16 cellular contexts compared by ENCODE assay signal in genomic region chr3:152295834-152296233, GRCh38. TPM values are rescaled to one million over a fixed set of nuclear protein-coding genes. Genes with fewer than 3 reads are reported as not detected.
DNase-seq lines count a peak whose midpoint lies in the region; ATAC-seq and TF ChIP-seq lines count a peak whose summit lies in the region.
"Had no signal": no experiment of that assay in that cellular context is flagged by ENCODE, and none has a peak within 500 bp of the region (broad histone marks: within the 10 kb centered on the region; RNA-seq: fewer than 3 reads in every experiment).

No MANE protein-coding gene starts in this region.

- no peaks in the 10 kb centered on the region for H3K27me3 ChIP-seq in mucosa of rectum (ENCODE audit: control insufficient read depth in 2 of 2, insufficient read depth in 2 of 2, low read length in 2 of 2)
- no peaks in the 10 kb centered on the region for H3K27me3 ChIP-seq in SJCRH30
- H3K27me3 ChIP-seq: ovary had no signal

- CTCF ChIA-PET in activated naive CD4-positive, alpha-beta T cell treated with anti-CD3 and anti-CD28 coated beads, Interleukin-2, amount 10 ng/mL, durations not matched to agents 7 days and 5 days (lab: Charles Lee) = interaction anchor here (1.0 to 1.3 kb wide), 2 partner anchors 9 to 119 kb away, joined by 3 to 4 read pairs; no protein-coding TSS in a partner anchor

- H3K27ac ChIP-seq in mucosa of rectum (ENCODE audit: low read depth in 2 of 2, low read length in 2 of 2) = peak overlapping the region; percentile 21 to 65
- H3K27ac ChIP-seq in SJCRH30 = no peak overlapping the region
- H3K27ac ChIP-seq: lower lobe of right lung, ovary, WERI-Rb-1 had no signal

- H3K4me3 Mint-ChIP-seq in activated naive CD4-positive, alpha-beta T cell treated with anti-CD3 and anti-CD28 coated beads, Interleukin-2, amount 10 ng/mL, durations not matched to agents 7 days and 5 days = no peak overlapping the region
- peak overlapping the region; percentile 13 for H3K4me3 Mint-ChIP-seq in activated T-helper 1 cell treated with anti-CD3 and anti-CD28 coated beads, Interleukin-12 subunit alpha, Interleukin-12 subunit beta, Interleukin-2, Interleukin-4 antibody, amounts not matched to agents 30 ng/mL and 10 ng/mL and 1 ng/mL, durations not matched to agents 14 hours and 24 hours and 36 hours
- H3K4me3 Mint-ChIP-seq in type B pancreatic cell = peak overlapping the region; percentile 14

- no peak for DNase-seq in activated naive CD4-positive, alpha-beta T cell treated with anti-CD3 and anti-CD28 coated beads, Interleukin-2, amount 10 ng/mL, durations not matched to agents 7 days and 5 days
- no peak for DNase-seq in activated naive CD4-positive, alpha-beta T cell treated with Interleukin-2 at 50 U/mL for 16 hours
- DNase-seq in activated T-helper 1 cell treated with anti-CD3 and anti-CD28 coated beads, Interleukin-12 subunit alpha, Interleukin-12 subunit beta, Interleukin-2, Interleukin-4 antibody, amounts not matched to agents 30 ng/mL and 10 ng/mL and 1 ng/mL, durations not matched to agents 14 hours and 24 hours and 36 hours (ENCODE audit: low spot score) = no peak
- DNase-seq in type B pancreatic cell (ENCODE audit: extremely low spot score, unreplicated experiment) = no peak
- DNase-seq in SJCRH30 = no peak
- no peak for DNase-seq in HCEC 1CT
- DNase-seq: activated effector memory CD4-positive, alpha-beta T cell treated with anti-CD3 and anti-CD28 coated beads, Interleukin-2, amount 50 U/mL, for 16 hours; DMS53; lower lobe of right lung; NCI-H2029 treated with DMSO at 0.1 percent for 48 hours; ovary; SHP77; stimulated activated CD8-positive, alpha-beta memory T cell treated with anti-CD3 and anti-CD28 coated beads, Interleukin-4, amount 100 ng/mL, for 48 hours; WERI-Rb-1 had no signal

- peaks cover 0 to 11% of the 10 kb centered on the region in 2 donors for H3K36me3 ChIP-seq in mucosa of rectum (ENCODE audit: control insufficient read depth in 2 of 2, insufficient read depth in 2 of 2, low read length in 2 of 2)
- no peaks in the 10 kb centered on the region for H3K36me3 ChIP-seq in SJCRH30
- H3K36me3 ChIP-seq: ovary, WERI-Rb-1 had no signal

- peaks cover 47% of the 10 kb centered on the region for H3K36me3 Mint-ChIP-seq in activated naive CD4-positive, alpha-beta T cell treated with anti-CD3 and anti-CD28 coated beads, Interleukin-2, amount 10 ng/mL, durations not matched to agents 7 days and 5 days
- H3K36me3 Mint-ChIP-seq in activated T-helper 1 cell treated with anti-CD3 and anti-CD28 coated beads, Interleukin-12 subunit alpha, Interleukin-12 subunit beta, Interleukin-2, Interleukin-4 antibody, amounts not matched to agents 30 ng/mL and 10 ng/mL and 1 ng/mL, durations not matched to agents 14 hours and 24 hours and 36 hours (ENCODE audit: low read depth) = peaks cover 36% of the 10 kb centered on the region
- H3K36me3 Mint-ChIP-seq in type B pancreatic cell = peaks cover 15% of the 10 kb centered on the region

- intact Hi-C loops in activated T-helper 1 cell treated with anti-CD3 and anti-CD28 coated beads, Interleukin-12 subunit alpha, Interleukin-12 subunit beta, Interleukin-2, Interleukin-4 antibody, amounts not matched to agents 30 ng/mL and 10 ng/mL and 1 ng/mL, durations not matched to agents 14 hours and 24 hours and 36 hours (cut with micrococcal nuclease) = loop anchor here (1.0 kb wide), 1 partner anchor 9 kb away; no protein-coding TSS in a partner anchor

- H3K4me3 ChIP-seq in mucosa of rectum (ENCODE audit: low read length in 2 of 2) = peak overlapping the region; percentile 4 to 27
- no peak overlapping the region for H3K4me3 ChIP-seq in SJCRH30
- H3K4me3 ChIP-seq: lower lobe of right lung, ovary had no signal

- H3K9ac ChIP-seq in mucosa of rectum (ENCODE audit: low read depth in 1 of 2, low read length in 2 of 2) = no peak overlapping the region

- no peaks in the 10 kb centered on the region for H3K9me3 ChIP-seq in mucosa of rectum (ENCODE audit: control insufficient read depth in 2 of 2, low read length in 2 of 2)
- no peaks in the 10 kb centered on the region for H3K9me3 ChIP-seq in SJCRH30 (replicated peaks)
- H3K9me3 ChIP-seq: lower lobe of right lung, ovary had no signal

- ATAC-seq in GM19395 (IDR thresholded peaks at IDR 0.05; ENCODE audit: unreplicated experiment) = no peak
- ATAC-seq: lower lobe of right lung had no signal

- H3K4me1 ChIP-seq in mucosa of rectum (ENCODE audit: control insufficient read depth in 2 of 2, insufficient read depth in 2 of 2, low read length in 2 of 2) (peaks cover 34 to 39% of the 10 kb centered on the region in 2 donors), SJCRH30 (peaks cover 4% of the 10 kb centered on the region; the same call in 1 of the 2 replicates)

- H3K27me3 Mint-ChIP-seq in activated naive CD4-positive, alpha-beta T cell treated with anti-CD3 and anti-CD28 coated beads, Interleukin-2, amount 10 ng/mL, durations not matched to agents 7 days and 5 days = no peaks in the 10 kb centered on the region
- no peaks in the 10 kb centered on the region for H3K27me3 Mint-ChIP-seq in activated T-helper 1 cell treated with anti-CD3 and anti-CD28 coated beads, Interleukin-12 subunit alpha, Interleukin-12 subunit beta, Interleukin-2, Interleukin-4 antibody, amounts not matched to agents 30 ng/mL and 10 ng/mL and 1 ng/mL, durations not matched to agents 14 hours and 24 hours and 36 hours (ENCODE audit: insufficient read depth)
- H3K27me3 Mint-ChIP-seq in type B pancreatic cell = no peaks in the 10 kb centered on the region

- H3K4me1 Mint-ChIP-seq in activated naive CD4-positive, alpha-beta T cell treated with anti-CD3 and anti-CD28 coated beads, Interleukin-2, amount 10 ng/mL, durations not matched to agents 7 days and 5 days = peaks cover 78% of the 10 kb centered on the region
- peaks cover 72% of the 10 kb centered on the region for H3K4me1 Mint-ChIP-seq in activated T-helper 1 cell treated with anti-CD3 and anti-CD28 coated beads, Interleukin-12 subunit alpha, Interleukin-12 subunit beta, Interleukin-2, Interleukin-4 antibody, amounts not matched to agents 30 ng/mL and 10 ng/mL and 1 ng/mL, durations not matched to agents 14 hours and 24 hours and 36 hours (ENCODE audit: low read depth)
- peaks cover 40% of the 10 kb centered on the region for H3K4me1 Mint-ChIP-seq in type B pancreatic cell (ENCODE audit: unreplicated experiment)

- TF ChIP-seq CTCF in type B pancreatic cell (conservative IDR thresholded peaks at IDR 0.05) = no peak

- peak overlapping the region; percentile 40 for H3K27ac Mint-ChIP-seq in activated naive CD4-positive, alpha-beta T cell treated with anti-CD3 and anti-CD28 coated beads, Interleukin-2, amount 10 ng/mL, durations not matched to agents 7 days and 5 days
- peak overlapping the region; percentile 51 for H3K27ac Mint-ChIP-seq in activated T-helper 1 cell treated with anti-CD3 and anti-CD28 coated beads, Interleukin-12 subunit alpha, Interleukin-12 subunit beta, Interleukin-2, Interleukin-4 antibody, amounts not matched to agents 30 ng/mL and 10 ng/mL and 1 ng/mL, durations not matched to agents 14 hours and 24 hours and 36 hours
- H3K27ac Mint-ChIP-seq in type B pancreatic cell = peak overlapping the region; percentile 12

- H3K9me3 Mint-ChIP-seq in activated naive CD4-positive, alpha-beta T cell treated with anti-CD3 and anti-CD28 coated beads, Interleukin-2, amount 10 ng/mL, durations not matched to agents 7 days and 5 days = no peaks in the 10 kb centered on the region
- H3K9me3 Mint-ChIP-seq in activated T-helper 1 cell treated with anti-CD3 and anti-CD28 coated beads, Interleukin-12 subunit alpha, Interleukin-12 subunit beta, Interleukin-2, Interleukin-4 antibody, amounts not matched to agents 30 ng/mL and 10 ng/mL and 1 ng/mL, durations not matched to agents 14 hours and 24 hours and 36 hours = no peaks in the 10 kb centered on the region
- no peaks in the 10 kb centered on the region for H3K9me3 Mint-ChIP-seq in type B pancreatic cell

RNA-seq across cellular contexts. Expression of gene MBNL1, which starts 27.1 kb away (rescaled TPM):
- 295 and 308 TPM in 2 replicates for total RNA-seq in activated T-helper 1 cell treated with anti-CD3 and anti-CD28 coated beads, Interleukin-12 subunit alpha, Interleukin-12 subunit beta, Interleukin-2, Interleukin-4 antibody, amounts not matched to agents 30 ng/mL and 10 ng/mL and 1 ng/mL, durations not matched to agents 14 hours and 24 hours and 36 hours
- 61.2 and 69.4 TPM in 2 replicates for total RNA-seq in type B pancreatic cell (ENCODE audit: low replicate concordance)
- 72.3 and 90.5 TPM in 2 replicates for total RNA-seq in SJCRH30 (2014; rRNA removed; shearing (Covaris generic))
